Comparison of ENCODE assay signal across 8 cellular contexts in genomic region chr6:43838276-43839036, GRCh38.
A peak's percentile ranks its signal among the peaks of the same experiment; 100 is the strongest.
DNase-seq lines count a peak whose midpoint lies in the region; ATAC-seq and TF ChIP-seq lines count a peak whose summit lies in the region.

No MANE protein-coding gene starts in this region.

- H3K9me3 ChIP-seq in right cardiac atrium (ENCODE audit: control insufficient read depth, low read length) (no peaks in the 10 kb centered on the region), ascending aorta (no peaks in the 10 kb centered on the region)

- no peak overlapping the region for H3K27ac Mint-ChIP-seq in stimulated activated naive B cell treated with anti-CD40 and anti-IgM and Interleukin-4, amounts not matched to agents 10 μg/mL and 1 μg/mL and 100 μg/mL, for 72 hours

- peak; percentile 64 for TF ChIP-seq CTCF in WI38 (IDR thresholded peaks at IDR 0.05; ENCODE audit: low read depth, low read length)
- TF ChIP-seq CTCF in ascending aorta (IDR thresholded peaks at IDR 0.05): peak in 1 of 3 experiments; percentile 12

- DNase-seq in Daoy (ENCODE audit: low read depth): peak; percentile 35
- peak; percentile 70 to 84 (median 77) for DNase-seq in right cardiac atrium
- no peak for DNase-seq in stimulated activated naive B cell treated with anti-CD40 and anti-IgM and Interleukin-4, amounts not matched to agents 10 μg/mL and 1 μg/mL and 100 μg/mL, for 72 hours
- no peak for DNase-seq in SW480 (ENCODE audit: low spot score)
- no peak for DNase-seq in ascending aorta (ENCODE audit: low spot score in 2 of 2)

- H3K4me1 Mint-ChIP-seq in stimulated activated naive B cell treated with anti-CD40 and anti-IgM and Interleukin-4, amounts not matched to agents 10 μg/mL and 1 μg/mL and 100 μg/mL, for 72 hours: peaks cover 2 to 5% of the 10 kb centered on the region in 2 donors

- H3K4me1 ChIP-seq in right cardiac atrium (ENCODE audit: control insufficient read depth, insufficient read depth, low read length) (no peaks in the 10 kb centered on the region), ascending aorta (no peaks in the 10 kb centered on the region)

- TF ChIP-seq EP300 in Ishikawa (IDR thresholded peaks at IDR 0.05; ENCODE audit: borderline replicate concordance): no peak

- 68% methylated on average over 9 of the region's 9 CpGs for WGBS in right cardiac atrium

- peak; percentile 62 for TF ChIP-seq RAD21 in Ishikawa (IDR thresholded peaks at IDR 0.05; ENCODE audit: low read depth)

- H3K36me3 Mint-ChIP-seq in stimulated activated naive B cell treated with anti-CD40 and anti-IgM and Interleukin-4, amounts not matched to agents 10 μg/mL and 1 μg/mL and 100 μg/mL, for 72 hours: no peaks in the 10 kb centered on the region

- ATAC-seq in right cardiac atrium (peak; percentile 69 to 83), GM18909 (IDR thresholded peaks at IDR 0.05; ENCODE audit: poor library complexity, unreplicated experiment) (no peak)
- ATAC-seq in stimulated activated naive B cell treated with anti-CD40 and anti-IgM and Interleukin-4, amounts not matched to agents 10 μg/mL and 1 μg/mL and 100 μg/mL, for 72 hours (replicated peaks): peak; percentile 54 to 69

- H3K27ac ChIP-seq in right cardiac atrium (ENCODE audit: low read length) (no peak overlapping the region), ascending aorta (no peak overlapping the region)

- intact Hi-C loops in right cardiac atrium (cut with DNase I): loop anchor here in 1 of 4 donors (5.0 kb wide), 1 partner anchor 66 kb away; the partner anchor contains the start of gene VEGFA
- intact Hi-C loops in ascending aorta (cut with DNase I): no loop called here

- H3K27me3 Mint-ChIP-seq in stimulated activated naive B cell treated with anti-CD40 and anti-IgM and Interleukin-4, amounts not matched to agents 10 μg/mL and 1 μg/mL and 100 μg/mL, for 72 hours: peaks cover 9 to 20% of the 10 kb centered on the region in 2 donors

- no peak overlapping the region for H3K4me3 Mint-ChIP-seq in stimulated activated naive B cell treated with anti-CD40 and anti-IgM and Interleukin-4, amounts not matched to agents 10 μg/mL and 1 μg/mL and 100 μg/mL, for 72 hours

- H3K9me3 Mint-ChIP-seq in stimulated activated naive B cell treated with anti-CD40 and anti-IgM and Interleukin-4, amounts not matched to agents 10 μg/mL and 1 μg/mL and 100 μg/mL, for 72 hours: no peaks in the 10 kb centered on the region

- H3K27me3 ChIP-seq in right cardiac atrium (ENCODE audit: control insufficient read depth, insufficient read depth): no peaks in the 10 kb centered on the region
- H3K27me3 ChIP-seq in ascending aorta: no peaks in the 10 kb centered on the region

- H3K4me3 ChIP-seq in WI38 (ENCODE audit: low read depth, low read length) (no peak overlapping the region), right cardiac atrium (ENCODE audit: low read length) (no peak overlapping the region), ascending aorta (no peak overlapping the region)

- no peaks in the 10 kb centered on the region for H3K36me3 ChIP-seq in ascending aorta

TF ChIP-seq in Ishikawa, 13 proteins besides CTCF, POLR2A, EP300 and RAD21:
- TF ChIP-seq ZBTB7A (IDR thresholded peaks at IDR 0.05; ENCODE audit: low read depth): no peak
- peak; percentile 73; the same call in 1 of the 2 replicates for TF ChIP-seq CEBPB (IDR thresholded peaks at IDR 0.05)
- 0 out of 2 replicates have a peak, but pooled peaks have one; percentile 33 for TF ChIP-seq TEAD4 (IDR thresholded peaks at IDR 0.05)

Comparison
In these comparisons a context has a peak if more than half of its experiments do, and no peak if none do; other contexts are left out.
1. DNase-seq: peak in Daoy (single experiment) and right cardiac atrium (3 of 3); none in stimulated activated naive B cell treated with anti-CD40 and anti-IgM and Interleukin-4, amounts not matched to agents 10 μg/mL and 1 μg/mL and 100 μg/mL, for 72 hours (single experiment), SW480 (single experiment) and ascending aorta (0 of 2).